ENCODE assay signal across 23 cellular contexts in genomic region chr17:45667591-45668171, GRCh38.
"Had no signal": no experiment of that assay in that cellular context is flagged by ENCODE, and none has a peak within 500 bp of the region (broad histone marks: within the 10 kb centered on the region; RNA-seq: fewer than 3 reads in every experiment).

No MANE protein-coding gene starts in this region.

- H3K9ac ChIP-seq: neural progenitor cell, parathyroid adenoma had no signal

- H2AFZ ChIP-seq: neural progenitor cell, parathyroid adenoma had no signal

- FAIRE-seq: endometrium, frontal cortex had no signal

- H3K4me1 ChIP-seq: heart left ventricle, neural progenitor cell, parathyroid adenoma, psoas muscle, right lobe of liver, testis, tibial nerve, upper lobe of right lung, vagina had no signal

- H3K36me3 ChIP-seq: heart left ventricle, neural progenitor cell, right lobe of liver, tibial nerve, upper lobe of right lung, vagina had no signal

- ATAC-seq: esophagus mucosa; heart left ventricle; left colon; mucosa of descending colon; naive thymus-derived CD8-positive, alpha-beta T cell; psoas muscle; stimulated activated memory B cell treated with anti-CD40 and anti-IgM and Interleukin-4, amounts not matched to agents 10 μg/mL and 1 μg/mL and 100 μg/mL, for 72 hours; upper lobe of right lung had no signal

- H3K4me2 ChIP-seq: neural progenitor cell had no signal

- H3K4me3 ChIP-seq: heart left ventricle, mucosa of descending colon, neural progenitor cell, psoas muscle, right lobe of liver, testis, tibial nerve, upper lobe of right lung, vagina had no signal

- H3K27ac ChIP-seq: heart left ventricle, neural progenitor cell, parathyroid adenoma, psoas muscle, right lobe of liver, testis, tibial nerve, upper lobe of right lung, vagina had no signal

- H3K9me3 ChIP-seq: heart left ventricle, mucosa of descending colon, psoas muscle, right lobe of liver, testis, tibial nerve, upper lobe of right lung, vagina had no signal

- H3K79me2 ChIP-seq: parathyroid adenoma had no signal

- H3K27me3 ChIP-seq: neural progenitor cell, right lobe of liver, testis, vagina had no signal

- DNase-seq: effector memory CD4-positive, alpha-beta T cell; heart left ventricle; hippocampal formation; left colon; mammary epithelial cell; mucosa of descending colon; naive thymus-derived CD8-positive, alpha-beta T cell; occipital lobe; psoas muscle; retina; right lobe of liver; stimulated activated CD4-positive, alpha-beta T cell treated with anti-CD3 and anti-CD28 coated beads, Interleukin-4, amount 100 ng/mL, for 1 hour; stimulated activated CD8-positive, alpha-beta memory T cell treated with anti-CD3 and anti-CD28 coated beads, Interleukin-4, amount 100 ng/mL, for 48 hours; testis; upper lobe of right lung had no signal
